Comparison of ENCODE assay signal across 9 cellular contexts in the genomic region with DNA sequence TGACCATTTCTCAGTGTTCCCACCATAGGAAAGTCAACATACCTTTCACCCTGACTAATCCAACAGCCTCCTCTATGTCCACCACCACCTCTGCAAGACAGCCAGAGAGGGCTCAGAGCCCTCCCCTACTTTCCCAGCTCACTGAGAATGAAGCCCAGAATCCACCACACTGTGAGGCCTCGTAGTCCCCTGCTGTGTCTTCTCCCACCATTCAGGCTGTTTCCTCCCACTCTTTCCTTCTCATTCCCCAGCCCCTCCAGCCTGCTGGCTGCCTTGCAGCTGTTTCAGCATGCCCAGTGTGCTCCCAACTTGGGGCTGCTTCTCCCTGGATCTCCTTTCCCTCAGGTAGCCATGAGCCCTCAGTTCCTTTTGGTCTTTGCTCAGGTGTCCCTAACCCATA. TPM values are rescaled to one million over a fixed set of nuclear protein-coding genes. Genes with fewer than 3 reads are reported as not detected.
DNase-seq lines count a peak whose midpoint lies in the region; ATAC-seq and TF ChIP-seq lines count a peak whose summit lies in the region.
"Had no signal": no experiment of that assay in that cellular context is flagged by ENCODE, and none has a peak within 500 bp of the region (broad histone marks: within the 10 kb centered on the region; RNA-seq: fewer than 3 reads in every experiment).

No MANE protein-coding gene starts in this region.

- 54 to 58% methylated on average over 1 of the region's 1 CpG for WGBS in esophagus, 2 donors

- H2AFZ ChIP-seq in PC-3 (ENCODE audit: low read length) (no peak overlapping the region), osteoblast (ENCODE audit: low read length) (no peak overlapping the region)

- H3F3A ChIP-seq in PC-3 (ENCODE audit: low read length, unreplicated experiment), result no peaks in the 10 kb centered on the region

- no peaks in the 10 kb centered on the region for H3K27me3 Mint-ChIP-seq in Caco-2 (ENCODE audit: insufficient read depth, unreplicated experiment)

- no peaks in the 10 kb centered on the region for H3K9me2 ChIP-seq in PC-3 (replicated peaks; ENCODE audit: low read length)

- H3K9me3 ChIP-seq in Caco-2, result no peaks in the 10 kb centered on the region
- no peaks in the 10 kb centered on the region for H3K9me3 ChIP-seq in PC-3 (ENCODE audit: low read length)
- H3K9me3 ChIP-seq in esophagus (ENCODE audit: control insufficient read depth in 2 of 2, insufficient read depth in 1 of 2, low read depth in 1 of 2, low read length in 1 of 2), result no peaks in the 10 kb centered on the region
- H3K9me3 ChIP-seq in osteoblast (ENCODE audit: low read depth, low read length), result no peaks in the 10 kb centered on the region

- ATAC-seq in PC-3 (no peak), GM18519 (IDR thresholded peaks at IDR 0.05; ENCODE audit: low FRiP score, unreplicated experiment) (no peak), GM19467 (IDR thresholded peaks at IDR 0.05; ENCODE audit: unreplicated experiment) (no peak), GM21423 (IDR thresholded peaks at IDR 0.05; ENCODE audit: unreplicated experiment) (no peak)

- H3K4me2 ChIP-seq in PC-3 (ENCODE audit: low read length) (peak overlapping the region; percentile 42), osteoblast (ENCODE audit: insufficient read depth, low read length) (no peak overlapping the region)

- POLR2A ChIA-PET in Caco-2 (lab: Charles Lee), result no interaction called here
- POLR2A ChIA-PET in PC-3 (lab: Charles Lee; ENCODE audit: unreplicated experiment), result interaction anchor here (0.7 kb wide), 1 partner anchor 68 kb away, joined by 5 read pairs; no protein-coding TSS in a partner anchor

- CTCF ChIA-PET in Caco-2 (lab: Charles Lee) (interaction anchor here (1.0 kb wide), 1 partner anchor 10 kb away, joined by 4 read pairs; no protein-coding TSS in a partner anchor), PC-3 (lab: Charles Lee) (no interaction called here)

- H3K27ac Mint-ChIP-seq in Caco-2 (ENCODE audit: unreplicated experiment), result peak overlapping the region; percentile 1

- DNase-seq in Caco-2, result no peak
- DNase-seq in PC-3, result no peak
- DNase-seq in osteoblast (ENCODE audit: insufficient read length, low spot score, missing footprints), result peak; percentile 47
- DNase-seq: activated CD4-positive, alpha-beta T cell treated with anti-CD3 and anti-CD28 coated beads, Interleukin-2, amount 50 U/mL, for 1 hour; stimulated activated naive CD4-positive, alpha-beta T cell treated with Interleukin-2 at 50 U/mL for 16 hours had no signal

- peaks cover 7% of the 10 kb centered on the region for H3K4me1 Mint-ChIP-seq in Caco-2 (ENCODE audit: low read depth, unreplicated experiment)

- H3K27me3 ChIP-seq in Caco-2 (replicated peaks; ENCODE audit: control insufficient read depth, insufficient read depth, low read length) (no peaks in the 10 kb centered on the region), PC-3 (ENCODE audit: low read length) (no peaks in the 10 kb centered on the region), esophagus (ENCODE audit: control insufficient read depth in 1 of 2, insufficient read depth in 2 of 2, low read length in 2 of 2) (no peaks in the 10 kb centered on the region), osteoblast (ENCODE audit: insufficient read depth, low read length) (no peaks in the 10 kb centered on the region)

- intact Hi-C loops in Caco-2 (cut with micrococcal nuclease; ENCODE audit: unreplicated experiment), result no loop called here
- intact Hi-C loops in PC-3 (cut with micrococcal nuclease), result no loop called here

- no peaks in the 10 kb centered on the region for H3K4me1 ChIP-seq in Caco-2
- H3K4me1 ChIP-seq in PC-3 (ENCODE audit: insufficient read depth, low read length), result peaks cover 15% of the 10 kb centered on the region
- peaks cover 0 to 9% of the 10 kb centered on the region in 2 donors for H3K4me1 ChIP-seq in esophagus (ENCODE audit: control insufficient read depth in 2 of 2, insufficient read depth in 2 of 2, low read length in 1 of 2)
- H3K4me1 ChIP-seq in osteoblast (ENCODE audit: insufficient read depth, low read length), result peaks cover 6% of the 10 kb centered on the region

- H4K20me1 ChIP-seq in PC-3 (ENCODE audit: low read length), result no peaks in the 10 kb centered on the region
- peaks cover 5% of the 10 kb centered on the region for H4K20me1 ChIP-seq in osteoblast (ENCODE audit: insufficient read depth, low read length)

- no peaks in the 10 kb centered on the region for H3K9me3 Mint-ChIP-seq in Caco-2 (ENCODE audit: unreplicated experiment)

- H3K36me3 ChIP-seq in Caco-2 (ENCODE audit: control insufficient read depth, insufficient read depth, low read length), result no peaks in the 10 kb centered on the region
- H3K36me3 ChIP-seq in PC-3 (ENCODE audit: low read depth, low read length), result no peaks in the 10 kb centered on the region
- H3K36me3 ChIP-seq in esophagus (ENCODE audit: control insufficient read depth in 2 of 2, insufficient read depth in 2 of 2, low read length in 1 of 2), result peaks cover 6 to 10% of the 10 kb centered on the region in 2 donors
- peaks cover 19% of the 10 kb centered on the region for H3K36me3 ChIP-seq in osteoblast (ENCODE audit: insufficient read depth, low read length)

- H3K79me2 ChIP-seq in PC-3 (ENCODE audit: low read length), result no peaks in the 10 kb centered on the region
- H3K79me2 ChIP-seq in osteoblast (ENCODE audit: insufficient read depth, low read length), result peaks cover 9% of the 10 kb centered on the region

- BruUV-seq in Caco-2 (replicated peaks; lab: Mats Ljungman, UMichigan) (no TSS peak), PC-3 (replicated peaks; lab: Mats Ljungman, UMichigan) (no TSS peak)

- no peak overlapping the region for H3K9ac ChIP-seq in PC-3 (ENCODE audit: low read length)

- no peak overlapping the region for H3K4me3 ChIP-seq in Caco-2 (ENCODE audit: low read depth, low read length)
- no peak overlapping the region for H3K4me3 ChIP-seq in PC-3 (ENCODE audit: low read length)
- no peak overlapping the region for H3K4me3 ChIP-seq in esophagus (ENCODE audit: low read depth in 1 of 2, low read length in 2 of 2)
- no peak overlapping the region for H3K4me3 ChIP-seq in osteoblast (ENCODE audit: insufficient read depth, low read length)

- TF ChIP-seq CTCF in Caco-2 (IDR thresholded peaks at IDR 0.05; ENCODE audit: insufficient read depth in 1 of 2, low read depth in 1 of 2, low read length in 1 of 2, severe bottlenecking in 1 of 2, unreplicated experiment in 1 of 2) (no peak), PC-3 (conservative IDR thresholded peaks at IDR 0.05; ENCODE audit: low read depth, low read length) (no peak), osteoblast (IDR thresholded peaks at IDR 0.05; ENCODE audit: extremely low read depth, low read depth, low read length) (no peak)

- H3K27ac ChIP-seq in PC-3 (ENCODE audit: low read length) (peak overlapping the region; percentile 66), esophagus (ENCODE audit: low read depth in 2 of 2, low read length in 1 of 2) (peak overlapping the region; percentile 74 to 87), osteoblast (ENCODE audit: low read depth, low read length) (peak overlapping the region; percentile 36)

- H3K36me3 Mint-ChIP-seq in Caco-2 (ENCODE audit: insufficient read depth, unreplicated experiment), result peaks cover 15% of the 10 kb centered on the region

- no peak overlapping the region for H3K4me3 Mint-ChIP-seq in Caco-2 (ENCODE audit: unreplicated experiment)

RNA-seq across cellular contexts. Expression of gene SGSM3, which starts 27.0 kb away (rescaled TPM):
- total RNA-seq in Caco-2 (2022) (51.4 and 56.5 TPM in 2 replicates), PC-3 (2014; rRNA removed) (45.0 and 53.9 TPM in 2 replicates), osteoblast (31.2 and 35.5 TPM in 2 replicates)
- 100 to 1,000 TPM in 1 of 2 donors, 10 to 100 TPM in 1; 62.2 to 100 TPM for polyA plus RNA-seq in esophagus

RNA-seq across cellular contexts. Expression of gene ADSL, which starts 51.1 kb away (rescaled TPM):
- 120 and 123 TPM in 2 replicates for total RNA-seq in Caco-2 (2022)
- 72.6 and 93.8 TPM in 2 replicates for total RNA-seq in PC-3 (2014; rRNA removed)
- 10 to 100 TPM; 22.0 to 33.3 TPM for polyA plus RNA-seq in esophagus
- 120 and 155 TPM in 2 replicates for total RNA-seq in osteoblast
